In genomic region chr7:135748770-135749169, GRCh38 we compare ENCODE assay signal across 12 cellular contexts. TPM values are rescaled to one million over a fixed set of nuclear protein-coding genes. Genes with fewer than 3 reads are reported as not detected.
A peak's percentile ranks its signal among the peaks of the same experiment; 100 is the strongest.
DNase-seq lines count a peak whose midpoint lies in the region; ATAC-seq and TF ChIP-seq lines count a peak whose summit lies in the region.
"Had no signal": no experiment of that assay in that cellular context is flagged by ENCODE, and none has a peak within 500 bp of the region (broad histone marks: within the 10 kb centered on the region; RNA-seq: fewer than 3 reads in every experiment).

Gene FAM180A, minus strand, starts transcription at chr7:135748813. Its CDS starts 233 bp downstream, at chr7:135748580.

- H3K9me3 ChIP-seq in GM23248 (ENCODE audit: low read depth) (no peaks in the 10 kb centered on the region), suprapubic skin (no peaks in the 10 kb centered on the region)

- H3K4me1 Mint-ChIP-seq in T-helper 2 cell treated with Interferon-gamma antibody and Interleukin-4, amounts not matched to agents 5 μg/mL and 100 μg/mL, for 36 hours (ENCODE audit: low read depth): no peaks in the 10 kb centered on the region

- no peaks in the 10 kb centered on the region for H3K27me3 Mint-ChIP-seq in T-helper 2 cell treated with Interferon-gamma antibody and Interleukin-4, amounts not matched to agents 5 μg/mL and 100 μg/mL, for 36 hours (ENCODE audit: low read depth)

- H3K4me3 Mint-ChIP-seq in T-helper 2 cell treated with Interferon-gamma antibody and Interleukin-4, amounts not matched to agents 5 μg/mL and 100 μg/mL, for 36 hours: no peak within 1 kb of the TSS
- H3K4me3 Mint-ChIP-seq: stimulated activated naive CD8-positive, alpha-beta T cell treated with anti-CD3 and anti-CD28 coated beads, Interleukin-15, Interleukin-2, amounts not matched to agents 100 ng/mL and 50 ng/mL, for 24 hours had no signal

- peak within 1 kb of the TSS; percentile 84 for H2AFZ ChIP-seq in GM23248

- H3K4me2 ChIP-seq in GM23248 (ENCODE audit: unreplicated experiment): peak within 1 kb of the TSS; percentile 99

- H3K9me2 ChIP-seq in GM23248 (ENCODE audit: insufficient read depth): no peaks in the 10 kb centered on the region

- no peaks in the 10 kb centered on the region for H4K20me1 ChIP-seq in GM23248 (ENCODE audit: insufficient read depth)

- H3K27ac Mint-ChIP-seq in T-helper 2 cell treated with Interferon-gamma antibody and Interleukin-4, amounts not matched to agents 5 μg/mL and 100 μg/mL, for 36 hours: no peak within 1 kb of the TSS
- H3K27ac Mint-ChIP-seq: stimulated activated naive CD8-positive, alpha-beta T cell treated with anti-CD3 and anti-CD28 coated beads, Interleukin-15, Interleukin-2, amounts not matched to agents 100 ng/mL and 50 ng/mL, for 24 hours had no signal

- H3K4me3 ChIP-seq in GM23248: peak within 1 kb of the TSS; percentile 86
- peak within 1 kb of the TSS; percentile 44 for H3K4me3 ChIP-seq in suprapubic skin

- H3K36me3 ChIP-seq in GM23248 (ENCODE audit: low read depth): no peaks in the 10 kb centered on the region
- H3K36me3 ChIP-seq in suprapubic skin: no peaks in the 10 kb centered on the region

- TF ChIP-seq POLR2A in suprapubic skin (IDR thresholded peaks at IDR 0.05): no peak

- H3K4me1 ChIP-seq in GM23248 (ENCODE audit: insufficient read depth) (peaks cover 32% of the 10 kb centered on the region), suprapubic skin (peaks cover 31% of the 10 kb centered on the region)

- peaks cover 31% of the 10 kb centered on the region for H3F3A ChIP-seq in GM23248 (ENCODE audit: insufficient read depth)

- TF ChIP-seq CTCF in suprapubic skin (IDR thresholded peaks at IDR 0.05): no peak

- H3K36me3 Mint-ChIP-seq in T-helper 2 cell treated with Interferon-gamma antibody and Interleukin-4, amounts not matched to agents 5 μg/mL and 100 μg/mL, for 36 hours (ENCODE audit: low read depth): no peaks in the 10 kb centered on the region

- peak within 1 kb of the TSS; percentile 78 for H3K9ac ChIP-seq in GM23248

- no peak for TF ChIP-seq EP300 in suprapubic skin (IDR thresholded peaks at IDR 0.05)

- H3K27me3 ChIP-seq in GM23248 (replicated peaks; ENCODE audit: insufficient read depth): no peaks in the 10 kb centered on the region
- no peaks in the 10 kb centered on the region for H3K27me3 ChIP-seq in suprapubic skin

- peak; percentile 44 for ATAC-seq in left lobe of liver
- ATAC-seq in GM18873 (IDR thresholded peaks at IDR 0.05; ENCODE audit: low FRiP score, unreplicated experiment): no peak

- DNase-seq in GM23248: peak; percentile 94
- DNase-seq in dedifferentiated amniotic fluid mesenchymal stem cell (ENCODE audit: extremely low spot score): peak; percentile 95
- DNase-seq in left lobe of liver (ENCODE audit: low spot score): no peak
- DNase-seq in suprapubic skin (ENCODE audit: low spot score in 2 of 2): peak; percentile 81 to 86
- DNase-seq in T-helper 2 cell treated with Interferon-gamma antibody and Interleukin-4, amounts not matched to agents 5 μg/mL and 100 μg/mL, for 36 hours (ENCODE audit: low spot score): no peak
- no peak for DNase-seq in NCI-H524 treated with DMSO at 0.1 percent for 48 hours (lab: John Stamatoyannopoulos, UW)
- DNase-seq in COLO668 (lab: John Stamatoyannopoulos, UW; ENCODE audit: unreplicated experiment): no peak
- DNase-seq: GOT3, mesendoderm, NCI-H1105 treated with DMSO at 0.1 percent for 48 hours had no signal

- H3K79me2 ChIP-seq in GM23248 (ENCODE audit: insufficient read depth): peaks cover 37% of the 10 kb centered on the region

- in situ Hi-C loops in GM23248 (cut with MboI): no loop called here

- WGBS in GM23248 (ENCODE audit: low coverage in 1 of 2, low lambda C conversion rate in 2 of 2, missing lambda C conversion rate in 2 of 2), 2 experiments: 1 to 2% methylated on average over 11 of the region's 11 CpGs
- 5% methylated on average over 8 of the region's 11 CpGs for WGBS in suprapubic skin

- H3K9me3 Mint-ChIP-seq in T-helper 2 cell treated with Interferon-gamma antibody and Interleukin-4, amounts not matched to agents 5 μg/mL and 100 μg/mL, for 36 hours: no peaks in the 10 kb centered on the region
- H3K9me3 Mint-ChIP-seq: stimulated activated naive CD8-positive, alpha-beta T cell treated with anti-CD3 and anti-CD28 coated beads, Interleukin-15, Interleukin-2, amounts not matched to agents 100 ng/mL and 50 ng/mL, for 24 hours had no signal

- H3K27ac ChIP-seq in GM23248 (peak within 1 kb of the TSS; percentile 98), suprapubic skin (peak within 1 kb of the TSS; percentile 82)

RNA-seq across cellular contexts. Expression of gene FAM180A, which starts in this region (rescaled TPM):
- 53.5 and 60.1 TPM in 2 replicates for total RNA-seq in GM23248 (2014; rRNA removed; shearing (Covaris generic))
- 50.3 and 52.5 TPM in 2 replicates for polyA plus RNA-seq in GM23248 (2016; fragmentation: Nextera tagmentation; extraction: Ambion mirVana)
- total RNA-seq in left lobe of liver (4.8 TPM), suprapubic skin (1 to 10 TPM; 2.3 to 5.8 (median 4.9) TPM)

Comparison
In these comparisons a context has a peak if more than half of its experiments do, and no peak if none do; other contexts are left out.
1. DNase-seq: peak in GM23248 (single experiment), dedifferentiated amniotic fluid mesenchymal stem cell (single experiment) and suprapubic skin (2 of 2); none in left lobe of liver (single experiment), T-helper 2 cell treated with Interferon-gamma antibody and Interleukin-4, amounts not matched to agents 5 μg/mL and 100 μg/mL, for 36 hours (single experiment), NCI-H524 treated with DMSO at 0.1 percent for 48 hours (single experiment) and COLO668 (single experiment).